In genomic region chr11:92475824-92476223, GRCh38 we compare ENCODE assay signal across 35 cellular contexts.
"Had no signal": no experiment of that assay in that cellular context is flagged by ENCODE, and none has a peak within 500 bp of the region (broad histone marks: within the 10 kb centered on the region; RNA-seq: fewer than 3 reads in every experiment).

No MANE protein-coding gene starts in this region.

- H3K4me3 ChIP-seq: Peyer's patch, SJSA1 had no signal

- H3K36me3 Mint-ChIP-seq: activated naive CD8-positive, alpha-beta T cell; brain had no signal

- H3K9me2 ChIP-seq: SK-N-SH had no signal

- H3K9me3 ChIP-seq: Peyer's patch, SJSA1, SK-N-SH had no signal

- H3K4me3 Mint-ChIP-seq: activated CD4-positive, alpha-beta T cell treated with anti-CD3 and anti-CD28 coated beads for 36 hours; activated CD4-positive, alpha-beta T cell treated with anti-CD3 and anti-CD28 coated beads, Interleukin-2, amount 10 ng/mL, durations not matched to agents 7 days and 5 days; activated CD8-positive, alpha-beta T cell treated with anti-CD3 and anti-CD28 coated beads, Interleukin-2, amount 10 ng/mL, durations not matched to agents 7 days and 5 days; activated naive CD8-positive, alpha-beta T cell; activated naive CD8-positive, alpha-beta T cell treated with anti-CD3 and anti-CD28 coated beads, Interleukin-2, amount 50 U/mL, for 24 hours; activated T-cell treated with anti-CD3 and anti-CD28 coated beads, Interleukin-2, amount 50 U/mL, for 24 hours; brain; T-helper 1 cell treated with Interleukin-12 subunit alpha and Interleukin-12 subunit beta and Interleukin-4 antibody, amounts not matched to agents 30 μg/mL and 1 μg/mL, for 36 hours; T-helper 2 cell treated with Interferon-gamma antibody and Interleukin-4, amounts not matched to agents 5 μg/mL and 100 μg/mL, for 36 hours had no signal

- H3K27ac ChIP-seq: Peyer's patch, SJSA1 had no signal

- H3K27ac Mint-ChIP-seq: activated CD4-positive, alpha-beta T cell treated with anti-CD3 and anti-CD28 coated beads for 36 hours; activated CD4-positive, alpha-beta T cell treated with anti-CD3 and anti-CD28 coated beads, Interleukin-2, amount 10 ng/mL, durations not matched to agents 7 days and 5 days; activated CD8-positive, alpha-beta T cell treated with anti-CD3 and anti-CD28 coated beads, Interleukin-2, amount 10 ng/mL, durations not matched to agents 7 days and 5 days; activated naive CD8-positive, alpha-beta T cell; activated naive CD8-positive, alpha-beta T cell treated with anti-CD3 and anti-CD28 coated beads, Interleukin-2, amount 50 U/mL, for 24 hours; activated T-cell treated with anti-CD3 and anti-CD28 coated beads, Interleukin-2, amount 50 U/mL, for 24 hours; activated T-helper 2 cell treated with anti-CD3 and anti-CD28 coated beads, Interferon-gamma antibody, Interleukin-2, Interleukin-4, amounts not matched to agents 10 μg/mL and 5 μg/mL and 100 μg/mL, durations not matched to agents 14 hours and 24 hours and 36 hours; T-helper 1 cell treated with Interleukin-12 subunit alpha and Interleukin-12 subunit beta and Interleukin-4 antibody, amounts not matched to agents 30 μg/mL and 1 μg/mL, for 36 hours; T-helper 2 cell treated with Interferon-gamma antibody and Interleukin-4, amounts not matched to agents 5 μg/mL and 100 μg/mL, for 36 hours had no signal

- ATAC-seq: activated CD4-positive, alpha-beta T cell treated with anti-CD3 and anti-CD28 coated beads for 36 hours; activated CD4-positive, CD25-positive, alpha-beta regulatory T cell treated with anti-CD3 and anti-CD28 coated beads, Interleukin-2, amount 50 U/mL, for 24 hours; activated CD8-positive, alpha-beta T cell treated with anti-CD3 and anti-CD28 coated beads, Interleukin-2, amount 10 ng/mL, durations not matched to agents 7 days and 5 days; activated naive CD8-positive, alpha-beta T cell treated with anti-CD3 and anti-CD28 coated beads, Interleukin-2, amount 50 U/mL, for 24 hours; PC-3 had no signal

- H3K27me3 ChIP-seq: Peyer's patch, SJSA1 had no signal

- H3K36me3 ChIP-seq: Peyer's patch, SJSA1 had no signal

- H3K9me3 Mint-ChIP-seq: activated CD4-positive, alpha-beta T cell treated with anti-CD3 and anti-CD28 coated beads, Interleukin-2, amount 10 ng/mL, durations not matched to agents 7 days and 5 days; activated naive CD8-positive, alpha-beta T cell treated with anti-CD3 and anti-CD28 coated beads, Interleukin-2, amount 50 U/mL, for 24 hours; activated T-helper 2 cell treated with anti-CD3 and anti-CD28 coated beads, Interferon-gamma antibody, Interleukin-2, Interleukin-4, amounts not matched to agents 10 μg/mL and 5 μg/mL and 100 μg/mL, durations not matched to agents 14 hours and 24 hours and 36 hours; brain; T-helper 1 cell treated with Interleukin-12 subunit alpha and Interleukin-12 subunit beta and Interleukin-4 antibody, amounts not matched to agents 30 μg/mL and 1 μg/mL, for 36 hours; T-helper 2 cell treated with Interferon-gamma antibody and Interleukin-4, amounts not matched to agents 5 μg/mL and 100 μg/mL, for 36 hours had no signal

- DNase-seq: activated CD4-positive, alpha-beta T cell treated with anti-CD3 and anti-CD28 coated beads for 36 hours; activated CD4-positive, alpha-beta T cell treated with anti-CD3 and anti-CD28 coated beads, Interleukin-2, amount 10 ng/mL, durations not matched to agents 7 days and 5 days; activated CD4-positive, alpha-beta T cell treated with anti-CD3 and anti-CD28 coated beads, Interleukin-2, amount 50 U/mL, for 48 hours; activated CD8-positive, alpha-beta T cell treated with anti-CD3 and anti-CD28 coated beads, Interleukin-2, amount 10 ng/mL, durations not matched to agents 7 days and 5 days; activated gamma-delta T cell; activated naive CD4-positive, alpha-beta T cell treated with Interleukin-2 at 50 U/mL for 16 hours; activated naive CD8-positive, alpha-beta T cell treated with anti-CD3 and anti-CD28 coated beads, Interleukin-2, amount 50 U/mL, for 24 hours; activated T-cell treated with anti-CD3 and anti-CD28 coated beads, Interleukin-2, amount 50 U/mL, for 24 hours; anterior cingulate cortex; caudate nucleus; KG1; NCI-H1092 treated with DMSO at 0.1 percent for 48 hours; NCI-H1417; NCI-H187 treated with DMSO at 0.1 percent for 48 hours; NCI-H2081; NCI-H2171 treated with DMSO at 0.1 percent for 48 hours; NCI-H2227 treated with DMSO at 0.1 percent for 48 hours; NCI-H446; NCI-H510A treated with DMSO at 0.1 percent for 48 hours; NCI-H526 treated with DMSO at 0.1 percent for 48 hours; NK-92 treated with Interleukin-12 subunit alpha and Interleukin-12 subunit beta, amount 100 ng/mL, for 24 hours; PC-3; Peyer's patch; RPMI8226; SHP77 treated with DMSO at 0.1 percent for 48 hours; SK-N-SH had no signal

- H3K9ac ChIP-seq: SK-N-SH had no signal

- H3K4me2 ChIP-seq: SK-N-SH had no signal

- H3K27me3 Mint-ChIP-seq: activated CD4-positive, alpha-beta T cell treated with anti-CD3 and anti-CD28 coated beads for 36 hours; activated CD4-positive, alpha-beta T cell treated with anti-CD3 and anti-CD28 coated beads, Interleukin-2, amount 10 ng/mL, durations not matched to agents 7 days and 5 days; activated naive CD8-positive, alpha-beta T cell; activated naive CD8-positive, alpha-beta T cell treated with anti-CD3 and anti-CD28 coated beads, Interleukin-2, amount 50 U/mL, for 24 hours; activated T-cell treated with anti-CD3 and anti-CD28 coated beads, Interleukin-2, amount 50 U/mL, for 24 hours had no signal

- H3K4me1 Mint-ChIP-seq: activated CD4-positive, alpha-beta T cell treated with anti-CD3 and anti-CD28 coated beads for 36 hours; activated CD4-positive, alpha-beta T cell treated with anti-CD3 and anti-CD28 coated beads, Interleukin-2, amount 10 ng/mL, durations not matched to agents 7 days and 5 days; activated naive CD8-positive, alpha-beta T cell treated with anti-CD3 and anti-CD28 coated beads, Interleukin-2, amount 50 U/mL, for 24 hours had no signal

- H3K4me1 ChIP-seq: Peyer's patch, SJSA1 had no signal

- FAIRE-seq: bronchial epithelial cell, TTC549 had no signal
